29 cellular contexts compared by ENCODE assay signal in genomic region chr3:142235690-142236089, GRCh38.
"Had no signal": no experiment of that assay in that cellular context is flagged by ENCODE, and none has a peak within 500 bp of the region (broad histone marks: within the 10 kb centered on the region; RNA-seq: fewer than 3 reads in every experiment).

No MANE protein-coding gene starts in this region.

- H3K36me3 ChIP-seq: brain microvascular endothelial cell, esophagus squamous epithelium, gastroesophageal sphincter had no signal

- H3K27me3 ChIP-seq: brain microvascular endothelial cell, gastroesophageal sphincter had no signal

- H3K9me3 ChIP-seq: gastroesophageal sphincter had no signal

- ATAC-seq: activated CD8-positive, alpha-beta T cell treated with anti-CD3 and anti-CD28 coated beads for 36 hours; activated T-cell treated with anti-CD3 and anti-CD28 coated beads, Interleukin-2, amount 50 U/mL, for 4 hours; activated T-helper 17 cell treated with anti-CD3 and anti-CD28 coated beads, Interleukin-2, amount 50 U/mL, for 72 hours; effector memory CD8-positive, alpha-beta T cell; gastroesophageal sphincter; T-helper 17 cell had no signal

- H3K4me1 ChIP-seq: esophagus squamous epithelium, gastroesophageal sphincter had no signal

- H3K4me3 ChIP-seq: esophagus squamous epithelium, gastroesophageal sphincter had no signal

- DNase-seq: activated CD4-positive, alpha-beta T cell treated with anti-CD3 and anti-CD28 coated beads for 4 hours; activated CD4-positive, alpha-beta T cell treated with anti-CD3 and anti-CD28 coated beads, Interleukin-2, amount 50 U/mL, for 1 hour; activated CD4-positive, alpha-beta T cell treated with anti-CD3 and anti-CD28 coated beads, Interleukin-2, amount 50 U/mL, for 48 hours; activated CD4-positive, CD25-positive, alpha-beta regulatory T cell; activated CD4-positive, CD25-positive, alpha-beta regulatory T cell treated with anti-CD3 and anti-CD28 coated beads, Interleukin-2, amount 50 U/mL, for 72 hours; activated CD8-positive, alpha-beta memory T cell treated with anti-CD3 and anti-CD28 coated beads for 24 hours; activated CD8-positive, alpha-beta T cell treated with anti-CD3 and anti-CD28 coated beads for 36 hours; activated effector memory CD4-positive, alpha-beta T cell treated with Interleukin-2 at 50 U/mL for 16 hours; activated gamma-delta T cell treated with Interleukin-2 at 50 U/mL for 16 hours; activated naive CD4-positive, alpha-beta T cell treated with anti-CD3 and anti-CD28 coated beads, Interleukin-2, amount 50 U/mL, for 16 hours; activated naive CD4-positive, alpha-beta T cell treated with Interleukin-2 at 50 U/mL for 16 hours; activated T-cell treated with anti-CD3 and anti-CD28 coated beads, Interleukin-2, amount 50 U/mL, for 4 hours; amniotic stem cell; anterior cingulate cortex; brain microvascular endothelial cell; cortex of kidney; dermis blood vessel endothelial cell; effector CD4-positive, alpha-beta T cell; effector memory CD8-positive, alpha-beta T cell; erythroblast; esophagus squamous epithelium; foreskin melanocyte; T-helper 1 cell; T-helper 17 cell; T1000 had no signal

- FAIRE-seq: astrocyte, bronchial epithelial cell had no signal

- H3K27ac ChIP-seq: brain microvascular endothelial cell, esophagus squamous epithelium, gastroesophageal sphincter had no signal
